34 cellular contexts compared by ENCODE assay signal in genomic region chr16:847681-848445, GRCh38. TPM values are rescaled to one million over a fixed set of nuclear protein-coding genes. Genes with fewer than 3 reads are reported as not detected.
"Had no signal": no experiment of that assay in that cellular context is flagged by ENCODE, and none has a peak within 500 bp of the region (broad histone marks: within the 10 kb centered on the region; RNA-seq: fewer than 3 reads in every experiment).

No MANE protein-coding gene starts in this region.

- H3K4me3 Mint-ChIP-seq: central memory CD8-positive, alpha-beta T cell; dendritic cell treated with granulocyte-macrophage colony-stimulating factor and Interleukin-4, amounts not matched to agents 40 ng/mL and 50 ng/mL, for 4 days; endodermal cell; memory B cell; natural killer cell treated with Interleukin-12 subunit alpha and Interleukin-12 subunit beta and Interleukin-15 and Interleukin-18, amount 100 ng/mL, for 72 hours; neural crest cell; stimulated activated effector memory CD8-positive, alpha-beta T cell treated with anti-CD3 and anti-CD28 coated beads, Interleukin-12 subunit alpha, Interleukin-12 subunit beta, amount 100 ng/mL, for 72 hours had no signal

- H3K4me1 Mint-ChIP-seq: central memory CD8-positive, alpha-beta T cell; endodermal cell; stimulated activated effector memory CD8-positive, alpha-beta T cell treated with anti-CD3 and anti-CD28 coated beads, Interleukin-12 subunit alpha, Interleukin-12 subunit beta, amount 100 ng/mL, for 72 hours had no signal

- ATAC-seq: esophagus mucosa; gastrocnemius medialis; natural killer cell treated with Interleukin-12 subunit alpha and Interleukin-12 subunit beta and Interleukin-15 and Interleukin-18, amount 100 ng/mL, for 72 hours; psoas muscle; sciatic nerve; stimulated activated effector memory CD8-positive, alpha-beta T cell treated with anti-CD3 and anti-CD28 coated beads, Interleukin-12 subunit alpha, Interleukin-12 subunit beta, amount 100 ng/mL, for 72 hours; stimulated activated naive CD8-positive, alpha-beta T cell treated with anti-CD3 and anti-CD28 coated beads, Interleukin-15, Interleukin-2, amounts not matched to agents 100 U/mL and 50 U/mL, for 24 hours had no signal

- H3K27ac ChIP-seq: colonic mucosa, epithelial cell of prostate, gastrocnemius medialis, heart right ventricle, psoas muscle, testis, tibial artery, upper lobe of left lung had no signal

- H3K27me3 ChIP-seq: colonic mucosa, testis, upper lobe of left lung had no signal

- DNase-seq: colonic mucosa; effector CD8-positive, alpha-beta T cell; endodermal cell; foreskin fibroblast; gastrocnemius medialis; heart right ventricle; hippocampal formation; kidney glomerular epithelial cell; stimulated activated CD4-positive, alpha-beta T cell treated with anti-CD3 and anti-CD28 coated beads, Interleukin-2, amount 100 ng/mL, for 24 hours; stimulated activated CD4-positive, alpha-beta T cell treated with anti-CD3 and anti-CD28 coated beads, Interleukin-4, amount 100 ng/mL, for 24 hours; stimulated activated naive CD8-positive, alpha-beta T cell treated with anti-CD3 and anti-CD28 coated beads, Interleukin-15, Interleukin-2, amounts not matched to agents 100 U/mL and 50 U/mL, for 24 hours; substantia nigra; testis; tibial artery had no signal

- H3K27ac Mint-ChIP-seq: dendritic cell treated with granulocyte-macrophage colony-stimulating factor and Interleukin-4, amounts not matched to agents 40 ng/mL and 50 ng/mL, for 4 days; endodermal cell; memory B cell; natural killer cell treated with Interleukin-12 subunit alpha and Interleukin-12 subunit beta and Interleukin-15 and Interleukin-18, amount 100 ng/mL, for 72 hours; stimulated activated effector memory CD8-positive, alpha-beta T cell treated with anti-CD3 and anti-CD28 coated beads, Interleukin-12 subunit alpha, Interleukin-12 subunit beta, amount 100 ng/mL, for 72 hours had no signal

- H3K36me3 ChIP-seq: colonic mucosa, gastrocnemius medialis, heart right ventricle, tibial artery, upper lobe of left lung had no signal

- H3K36me3 Mint-ChIP-seq: memory B cell; stimulated activated effector memory CD8-positive, alpha-beta T cell treated with anti-CD3 and anti-CD28 coated beads, Interleukin-12 subunit alpha, Interleukin-12 subunit beta, amount 100 ng/mL, for 72 hours had no signal

- H3K27me3 Mint-ChIP-seq: central memory CD8-positive, alpha-beta T cell; dendritic cell treated with granulocyte-macrophage colony-stimulating factor and Interleukin-4, amounts not matched to agents 40 ng/mL and 50 ng/mL, for 4 days; memory B cell; natural killer cell treated with Interleukin-12 subunit alpha and Interleukin-12 subunit beta and Interleukin-15 and Interleukin-18, amount 100 ng/mL, for 72 hours had no signal

- H3K9me3 Mint-ChIP-seq: central memory CD8-positive, alpha-beta T cell; memory B cell; stimulated activated effector memory CD8-positive, alpha-beta T cell treated with anti-CD3 and anti-CD28 coated beads, Interleukin-12 subunit alpha, Interleukin-12 subunit beta, amount 100 ng/mL, for 72 hours had no signal

- H3K4me3 ChIP-seq: colonic mucosa, gastrocnemius medialis, heart right ventricle, lung, psoas muscle, testis, tibial artery, upper lobe of left lung had no signal

- H3K9me3 ChIP-seq: colonic mucosa, gastrocnemius medialis, psoas muscle, testis, tibial artery, upper lobe of left lung had no signal

- FAIRE-seq: islet of Langerhans had no signal

- H3K4me1 ChIP-seq: colonic mucosa, gastrocnemius medialis, heart right ventricle, psoas muscle, testis, tibial artery, upper lobe of left lung had no signal

RNA-seq across cellular contexts. Expression of gene GNG13, which starts 47.3 kb away (rescaled TPM):
- total RNA-seq: chondrocyte; endodermal cell; esophagus mucosa; gastrocnemius medialis; glomerular endothelial cell; heart right ventricle; liver; lung; mononuclear cell; natural killer cell treated with Interleukin-12 subunit alpha and Interleukin-12 subunit beta and Interleukin-15 and Interleukin-18, amount 100 ng/mL, for 72 hours; neural crest cell; osteocyte; psoas muscle; renal cortical epithelial cell; sciatic nerve; skeletal muscle tissue; testis; upper lobe of left lung had no signal
- polyA plus RNA-seq: heart right ventricle, liver, lung, psoas muscle had no signal
